ENCODE assay signal across 16 cellular contexts in the genomic region with DNA sequence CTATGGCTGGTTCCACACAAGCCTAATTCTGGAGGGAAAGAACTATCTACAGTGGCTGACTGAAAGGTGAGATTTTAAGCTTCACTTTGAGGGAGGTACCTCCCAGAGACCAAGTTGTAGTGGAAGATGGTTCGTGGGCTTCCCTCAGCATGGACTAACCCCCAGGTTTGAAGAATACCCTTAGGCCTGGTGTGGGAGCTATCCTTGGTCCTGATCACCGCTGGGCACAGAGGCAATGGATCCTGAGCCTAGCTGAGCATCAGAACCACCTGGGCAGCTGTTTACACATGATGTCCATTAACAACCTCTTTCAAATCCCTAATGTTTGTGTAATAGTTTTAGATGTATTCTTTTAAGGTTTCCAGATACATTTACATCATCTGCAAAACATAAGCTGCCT. TPM values are rescaled to one million over a fixed set of nuclear protein-coding genes. Genes with fewer than 3 reads are reported as not detected.
DNase-seq lines count a peak whose midpoint lies in the region; ATAC-seq and TF ChIP-seq lines count a peak whose summit lies in the region.
"Had no signal": no experiment of that assay in that cellular context is flagged by ENCODE, and none has a peak within 500 bp of the region (broad histone marks: within the 10 kb centered on the region; RNA-seq: fewer than 3 reads in every experiment).

No MANE protein-coding gene starts in this region.

- H3K27me3 ChIP-seq in testis: no peaks in the 10 kb centered on the region

- H3K36me3 ChIP-seq in testis (ENCODE audit: low read depth, missing control alignments): no peaks in the 10 kb centered on the region

- H3K4me1 ChIP-seq in testis: no peaks in the 10 kb centered on the region

- no peak for TF ChIP-seq POLR2A in testis (IDR thresholded peaks at IDR 0.05)

- peak; percentile 10 for DNase-seq in AG08395 (ENCODE audit: low spot score)
- peak; percentile 13 for DNase-seq in GM12865 (ENCODE audit: low read depth)
- DNase-seq in RWPE1 (ENCODE audit: low spot score): peak; percentile 31
- DNase-seq in fibroblast of peridontal ligament (ENCODE audit: extremely low read depth): peak; percentile 6
- no peak for DNase-seq in testis
- DNase-seq in NOMO-1 (lab: John Stamatoyannopoulos, UW; ENCODE audit: unreplicated experiment in 2 of 2): no peak
- DNase-seq: activated T-cell treated with anti-CD3 and anti-CD28 coated beads, Interleukin-2, amount 50 U/mL, for 48 hours; NCI-H1694 treated with DMSO at 0.1 percent for 48 hours had no signal

- no peaks in the 10 kb centered on the region for H3K9me3 ChIP-seq in testis

- ATAC-seq in GM19463 (IDR thresholded peaks at IDR 0.05; ENCODE audit: unreplicated experiment) (no peak), GM21367 (IDR thresholded peaks at IDR 0.05; ENCODE audit: unreplicated experiment) (no peak)

- intact Hi-C loops in testis (cut with DNase I; ENCODE audit: low total_unique reads): no loop called here

- CTCF ChIA-PET in RWPE1 (lab: Yijun Ruan, JAX): no interaction called here

- 71 to 77% methylated on average over 2 of the region's 2 CpGs for WGBS in testis, 2 donors

- no peak for TF ChIP-seq CTCF in GM12865 (IDR thresholded peaks at IDR 0.05; ENCODE audit: insufficient read depth, low read depth, low read length, missing control alignments)
- no peak for TF ChIP-seq CTCF in RWPE1 (conservative IDR thresholded peaks at IDR 0.05; ENCODE audit: low read depth)
- TF ChIP-seq CTCF in testis (IDR thresholded peaks at IDR 0.05): no peak

- H3K4me3 ChIP-seq in GM12865 (ENCODE audit: low read depth, low read length): no peak overlapping the region
- no peak overlapping the region for H3K4me3 ChIP-seq in testis

- H3K27ac ChIP-seq in RWPE1 (no peak overlapping the region), testis (no peak overlapping the region)

- POLR2A ChIA-PET in RWPE1 (lab: Yijun Ruan, JAX; ENCODE audit: low non-redundant PET): no interaction called here

RNA-seq across cellular contexts. Expression of a gene that starts 10.3 kb away (rescaled TPM):
- under 1 TPM; 0.79 to 0.81 TPM for total RNA-seq in testis
- 0.46 TPM for polyA plus RNA-seq in testis (ENCODE audit: insufficient read depth, low read depth, low replicate concordance)
- total RNA-seq: bronchial epithelial cell; HT1080; mononuclear cell; renal cortical epithelial cell; T-helper 2 cell treated with Interferon-gamma antibody and Interleukin-4, amounts not matched to agents 100 ng/mL and 5 ng/mL, for 36 hours had no signal
- polyA plus RNA-seq: esophagus had no signal

RNA-seq across cellular contexts. Expression of a gene that starts 32.8 kb away (rescaled TPM):
- 10 to 100 TPM; 29.1 to 31.5 TPM for total RNA-seq in testis
- polyA plus RNA-seq in testis (ENCODE audit: insufficient read depth, low read depth, low replicate concordance): 18.9 TPM

Comparison
In these comparisons a context has a peak if more than half of its experiments do, and no peak if none do; other contexts are left out.
1. DNase-seq: peak in AG08395 (single experiment), GM12865 (single experiment), RWPE1 (single experiment) and fibroblast of peridontal ligament (single experiment); none in testis (single experiment) and NOMO-1 (0 of 2).